ENCODE assay signal across 8 cellular contexts in genomic region chr13:51286135-51287002, GRCh38. TPM values are rescaled to one million over a fixed set of nuclear protein-coding genes. Genes with fewer than 3 reads are reported as not detected.
DNase-seq lines count a peak whose midpoint lies in the region; ATAC-seq, FAIRE-seq and TF ChIP-seq lines count a peak whose summit lies in the region.

No MANE protein-coding gene starts in this region.

- peak; percentile 90 for FAIRE-seq in GM12891 (lab: Jason Lieb, UNC)

- CTCF ChIA-PET in activated CD8-positive, alpha-beta T cell treated with anti-CD3 and anti-CD28 coated beads, Interleukin-2, amount 10 ng/mL, durations not matched to agents 7 days and 5 days (lab: Charles Lee): interaction anchor here (0.6 to 4.5 kb wide), 76 partner anchors 10 to 841 kb away, joined by 3 to 151 read pairs (median 4); no protein-coding TSS in a partner anchor

- POLR2A ChIA-PET in activated CD8-positive, alpha-beta T cell treated with anti-CD3 and anti-CD28 coated beads, Interleukin-2, amount 10 ng/mL, durations not matched to agents 7 days and 5 days (lab: Charles Lee): no interaction called here

- no peak for TF ChIP-seq POLR2A in GM12891 (IDR thresholded peaks at IDR 0.05; ENCODE audit: low read depth, low read length)

- H3K27ac Mint-ChIP-seq in activated CD8-positive, alpha-beta T cell treated with anti-CD3 and anti-CD28 coated beads, Interleukin-2, amount 10 ng/mL, durations not matched to agents 7 days and 5 days: no peak overlapping the region
- H3K27ac Mint-ChIP-seq in memory B cell: no peak overlapping the region

- peak; percentile 44 for DNase-seq in GM12891 (ENCODE audit: insufficient read length, low spot score)
- DNase-seq in NCI-H748 treated with DMSO at 0.1 percent for 48 hours (lab: John Stamatoyannopoulos, UW): peak; percentile 24
- peak; percentile 80 for DNase-seq in activated CD8-positive, alpha-beta T cell treated with anti-CD3 and anti-CD28 coated beads, Interleukin-2, amount 10 ng/mL, durations not matched to agents 7 days and 5 days
- peak; percentile 23 for DNase-seq in effector CD8-positive, alpha-beta T cell (lab: John Stamatoyannopoulos, UW)
- DNase-seq in memory B cell (ENCODE audit: low spot score in 2 of 2): peak; percentile 71 to 73
- DNase-seq in stimulated activated CD8-positive, alpha-beta memory T cell treated with anti-CD3 and anti-CD28 coated beads, Interleukin-15, amount 100 ng/mL, for 4 hours (ENCODE audit: low read depth in 2 of 2): peak; percentile 28 to 39

- no peaks in the 10 kb centered on the region for H3K9me3 Mint-ChIP-seq in activated CD8-positive, alpha-beta T cell treated with anti-CD3 and anti-CD28 coated beads, Interleukin-2, amount 10 ng/mL, durations not matched to agents 7 days and 5 days (ENCODE audit: insufficient read depth)
- H3K9me3 Mint-ChIP-seq in memory B cell: no peaks in the 10 kb centered on the region

- no peaks in the 10 kb centered on the region for H3K36me3 Mint-ChIP-seq in activated CD8-positive, alpha-beta T cell treated with anti-CD3 and anti-CD28 coated beads, Interleukin-2, amount 10 ng/mL, durations not matched to agents 7 days and 5 days (ENCODE audit: low read depth)
- H3K36me3 Mint-ChIP-seq in memory B cell: no peaks in the 10 kb centered on the region

- peaks cover 2% of the 10 kb centered on the region for H3K27me3 Mint-ChIP-seq in activated CD8-positive, alpha-beta T cell treated with anti-CD3 and anti-CD28 coated beads, Interleukin-2, amount 10 ng/mL, durations not matched to agents 7 days and 5 days (ENCODE audit: low read depth)
- H3K27me3 Mint-ChIP-seq in memory B cell: peaks cover 5% of the 10 kb centered on the region

- ATAC-seq in HG03159 (IDR thresholded peaks at IDR 0.05; ENCODE audit: unreplicated experiment) (peak; percentile 81), memory B cell (ENCODE audit: low read depth) (peak; percentile 89), GM19328 (IDR thresholded peaks at IDR 0.05; ENCODE audit: unreplicated experiment) (no peak)
- peak; percentile 92 for ATAC-seq in activated CD8-positive, alpha-beta T cell treated with anti-CD3 and anti-CD28 coated beads, Interleukin-2, amount 10 ng/mL, durations not matched to agents 7 days and 5 days

- H3K4me1 Mint-ChIP-seq in activated CD8-positive, alpha-beta T cell treated with anti-CD3 and anti-CD28 coated beads, Interleukin-2, amount 10 ng/mL, durations not matched to agents 7 days and 5 days (ENCODE audit: low read depth): peaks cover 16% of the 10 kb centered on the region
- H3K4me1 Mint-ChIP-seq in memory B cell: no peaks in the 10 kb centered on the region

- no peak overlapping the region for H3K4me3 Mint-ChIP-seq in activated CD8-positive, alpha-beta T cell treated with anti-CD3 and anti-CD28 coated beads, Interleukin-2, amount 10 ng/mL, durations not matched to agents 7 days and 5 days
- H3K4me3 Mint-ChIP-seq in memory B cell: no peak overlapping the region

TF ChIP-seq in GM12891, 5 proteins besides CTCF, POLR2A, EP300 and RAD21:
- no peak for TF ChIP-seq POLR2AphosphoS5 (IDR thresholded peaks at IDR 0.05; ENCODE audit: low read depth, low read length)
- no peak for TF ChIP-seq POU2F2 (IDR thresholded peaks at IDR 0.05; ENCODE audit: low read depth, low read length)
- TF ChIP-seq TAF1 (IDR thresholded peaks at IDR 0.05; ENCODE audit: low read depth, low read length): no peak
- TF ChIP-seq SPI1 (IDR thresholded peaks at IDR 0.05; ENCODE audit: low read depth, low read length): no peak
- TF ChIP-seq PAX5 (IDR thresholded peaks at IDR 0.05; ENCODE audit: insufficient read depth, low read length, severe bottlenecking): no peak

RNA-seq across cellular contexts. Expression of gene SERPINE3, which starts 53.1 kb away (rescaled TPM):
- polyA plus RNA-seq in GM12891 (2012; ENCODE audit: low read depth, missing spikeins): not detected
- not detected for total RNA-seq in activated CD8-positive, alpha-beta T cell treated with anti-CD3 and anti-CD28 coated beads, Interleukin-2, amount 10 ng/mL, durations not matched to agents 7 days and 5 days

Comparison
In these comparisons a context has a peak if more than half of its experiments do, and no peak if none do; other contexts are left out.
1. DNase-seq: peak in every context shown above with its lines; median percentile 80 in activated CD8-positive, alpha-beta T cell treated with anti-CD3 and anti-CD28 coated beads, Interleukin-2, amount 10 ng/mL, durations not matched to agents 7 days and 5 days; 72 in memory B cell; 44 in GM12891; 34 in stimulated activated CD8-positive, alpha-beta memory T cell treated with anti-CD3 and anti-CD28 coated beads, Interleukin-15, amount 100 ng/mL, for 4 hours; 24 in NCI-H748 treated with DMSO at 0.1 percent for 48 hours; 23 in effector CD8-positive, alpha-beta T cell.